13 cellular contexts compared by ENCODE assay signal in the genomic region with DNA sequence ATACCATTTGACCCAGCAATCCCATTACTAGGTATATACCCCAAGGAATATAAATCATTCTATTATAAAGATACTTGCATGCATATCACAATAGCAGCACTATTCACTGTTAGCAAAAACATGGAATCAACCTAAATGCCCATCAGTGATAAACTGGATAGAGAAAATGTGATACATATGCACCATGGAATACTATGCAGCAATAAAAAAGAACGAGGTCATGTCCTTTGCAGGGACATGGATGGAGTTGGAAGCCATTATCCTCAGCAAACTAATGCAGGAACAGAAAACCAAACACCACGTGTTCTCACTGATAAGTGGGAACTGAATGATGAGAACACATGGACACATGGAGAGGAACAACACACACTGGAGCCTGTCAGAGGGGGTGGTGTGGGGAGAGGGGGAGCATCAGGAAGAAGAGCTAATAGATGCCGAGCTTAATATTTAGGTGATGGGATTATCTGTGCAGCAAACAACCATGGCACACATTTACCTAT. TPM values are rescaled to one million over a fixed set of nuclear protein-coding genes. Genes with fewer than 3 reads are reported as not detected.
DNase-seq lines count a peak whose midpoint lies in the region; ATAC-seq, FAIRE-seq and TF ChIP-seq lines count a peak whose summit lies in the region.
"Not testable (repeated sequence)": the region's sequence is repeated elsewhere in the genome, so short reads cannot be mapped to it uniquely, and the experiment has no call there.
"Had no signal": no experiment of that assay in that cellular context is flagged by ENCODE, and none has a peak within 500 bp of the region (broad histone marks: within the 10 kb centered on the region; RNA-seq: fewer than 3 reads in every experiment).

No MANE protein-coding gene starts in this region.

- not testable (repeated sequence) for H3K36me3 Mint-ChIP-seq in CD4-positive, CD25-positive, alpha-beta regulatory T cell; Caco-2 (ENCODE audit: insufficient read depth, unreplicated experiment); T-cell; naive thymus-derived CD4-positive, alpha-beta T cell

- not testable (repeated sequence) for H3K27me3 ChIP-seq in CD4-positive, CD25-positive, alpha-beta regulatory T cell (ENCODE audit: control insufficient read depth, insufficient read depth, low read length); Caco-2 (replicated peaks; ENCODE audit: control insufficient read depth, insufficient read depth, low read length); IMR-90 (ENCODE audit: control insufficient read depth, insufficient read depth, low read length); K562 (ENCODE audit: control insufficient read depth in 2 of 2, insufficient read depth in 2 of 2, low read length in 2 of 2); right lobe of liver; naive thymus-derived CD4-positive, alpha-beta T cell (ENCODE audit: control insufficient read depth in 2 of 2, insufficient read depth in 2 of 2, low read length in 2 of 2)

- H3K27ac Mint-ChIP-seq in CD4-positive, CD25-positive, alpha-beta regulatory T cell: peak overlapping the region in 2 of 3 donors; percentile 2 to 5
- H3K27ac Mint-ChIP-seq in Caco-2 (ENCODE audit: unreplicated experiment): peak overlapping the region; percentile 42
- H3K27ac Mint-ChIP-seq in T-cell: peak overlapping the region; percentile 73 to 81
- H3K27ac Mint-ChIP-seq in naive thymus-derived CD4-positive, alpha-beta T cell: peak overlapping the region in 5 of 9 donors; percentile 56 to 84 (median 65)

- not testable (repeated sequence) for H3K36me3 ChIP-seq in CD4-positive, CD25-positive, alpha-beta regulatory T cell (ENCODE audit: control insufficient read depth, insufficient read depth, low read length); Caco-2 (ENCODE audit: control insufficient read depth, insufficient read depth, low read length); IMR-90 (ENCODE audit: control insufficient read depth, insufficient read depth, low read length); K562 (ENCODE audit: control insufficient read depth, insufficient read depth, low read length); right lobe of liver; naive thymus-derived CD4-positive, alpha-beta T cell (ENCODE audit: control insufficient read depth in 2 of 3, insufficient read depth in 3 of 3, low read length in 3 of 3)

- not testable (repeated sequence) for H3K79me1 ChIP-seq in IMR-90 (ENCODE audit: low read depth in 1 of 2, low read length in 2 of 2)

- peak overlapping the region; percentile 52; the same call in 1 of the 2 replicates for H2BK20ac ChIP-seq in IMR-90 (ENCODE audit: low read depth, low read length)

- H3K4me2 ChIP-seq in IMR-90 (ENCODE audit: low read depth, low read length); K562 (ENCODE audit: insufficient read depth, low read length): not testable (repeated sequence)

- H3K4ac ChIP-seq in IMR-90 (ENCODE audit: low read depth, low read length): peak overlapping the region; percentile 55; the same call in 1 of the 2 replicates

- FAIRE-seq in K562 (lab: Jason Lieb, UNC): not testable (repeated sequence)

- not testable (repeated sequence) for BruUV-seq in Caco-2 (replicated peaks; lab: Mats Ljungman, UMichigan); IMR-90 (replicated peaks; lab: Mats Ljungman, UMichigan); K562 (replicated peaks; lab: Mats Ljungman, UMichigan)

- TF ChIP-seq RAD21 in IMR-90 (IDR thresholded peaks at IDR 0.05; ENCODE audit: low read length); K562 (CRISPR knock-in tag; conservative IDR thresholded peaks at IDR 0.05 in 1 of 2, IDR thresholded peaks at IDR 0.05 in 1 of 2): not testable (repeated sequence)

- not testable (repeated sequence) for H3K4me1 ChIP-seq in CD4-positive, CD25-positive, alpha-beta regulatory T cell (ENCODE audit: control insufficient read depth, insufficient read depth, low read length, poor library complexity, severe bottlenecking); IMR-90 (ENCODE audit: control insufficient read depth, insufficient read depth, low read length); K562 (replicated peaks in 1 of 2; ENCODE audit: control insufficient read depth in 2 of 2, insufficient read depth in 2 of 2, low read length in 2 of 2); naive thymus-derived CD4-positive, alpha-beta T cell (ENCODE audit: control insufficient read depth in 2 of 2, insufficient read depth in 2 of 2, low read length in 2 of 2)
- H3K4me1 ChIP-seq in Caco-2: peaks cover 21% of the 10 kb centered on the region
- H3K4me1 ChIP-seq in right lobe of liver: peaks cover 0 to 25% (median 10%) of the 10 kb centered on the region in 4 donors

- H4K20me1 ChIP-seq in IMR-90 (ENCODE audit: insufficient read depth, low read length); K562 (replicated peaks; ENCODE audit: control insufficient read depth, insufficient read depth, low read length): not testable (repeated sequence)

- not testable (repeated sequence) for H3K18ac ChIP-seq in IMR-90 (ENCODE audit: low read depth, low read length)

- H4K8ac ChIP-seq in IMR-90 (ENCODE audit: low read depth in 2 of 2, low read length in 2 of 2): not testable (repeated sequence)

- peaks cover 10% of the 10 kb centered on the region for H3K9me1 ChIP-seq in IMR-90 (ENCODE audit: insufficient read depth, low read length)
- H3K9me1 ChIP-seq in K562 (ENCODE audit: control insufficient read depth, insufficient read depth, low read length): not testable (repeated sequence)

- not testable (repeated sequence) for H3K9me3 ChIP-seq in CD4-positive, CD25-positive, alpha-beta regulatory T cell (ENCODE audit: control insufficient read depth in 2 of 2, low read length in 2 of 2); Caco-2; IMR-90 (ENCODE audit: control insufficient read depth, insufficient read depth, low read length); K562 (replicated peaks; ENCODE audit: control insufficient read depth, insufficient read depth, low read depth, low read length); right lobe of liver; naive thymus-derived CD4-positive, alpha-beta T cell (ENCODE audit: control insufficient read depth in 2 of 3, low read length in 3 of 3)

- H3K4me3 ChIP-seq in CD4-positive, CD25-positive, alpha-beta regulatory T cell (ENCODE audit: low read depth, low read length); Caco-2 (ENCODE audit: low read depth, low read length); IMR-90 (ENCODE audit: insufficient read depth, low read depth, low read length); K562; right lobe of liver; naive thymus-derived CD4-positive, alpha-beta T cell (ENCODE audit: low read length): not testable (repeated sequence)

- H2AK5ac ChIP-seq in IMR-90 (ENCODE audit: low read depth, low read length): peak overlapping the region; percentile 58; the same call in 1 of the 2 replicates

- not testable (repeated sequence) for H3K9me3 Mint-ChIP-seq in CD4-positive, CD25-positive, alpha-beta regulatory T cell; Caco-2 (ENCODE audit: unreplicated experiment); T-cell; naive thymus-derived CD4-positive, alpha-beta T cell

- not testable (repeated sequence) for H3K4me3 Mint-ChIP-seq in CD4-positive, CD25-positive, alpha-beta regulatory T cell; Caco-2 (ENCODE audit: unreplicated experiment); T-cell
- peak overlapping the region in 3 of 10 donors; percentile 23 to 44 (median 28) for H3K4me3 Mint-ChIP-seq in naive thymus-derived CD4-positive, alpha-beta T cell

- not testable (repeated sequence) for H3K14ac ChIP-seq in IMR-90 (replicated peaks; ENCODE audit: low read depth, low read length)

- not testable (repeated sequence) for H3K27ac ChIP-seq in CD4-positive, CD25-positive, alpha-beta regulatory T cell (ENCODE audit: insufficient read depth, low read length, poor library complexity, severe bottlenecking); IMR-90 (ENCODE audit: insufficient read depth, low read length); K562 (ENCODE audit: extremely low read depth, low read depth, low read length); naive thymus-derived CD4-positive, alpha-beta T cell (ENCODE audit: low read depth, low read length)
- peak overlapping the region in 2 of 3 donors; percentile 57 to 80 for H3K27ac ChIP-seq in right lobe of liver

- in situ Hi-C loops in IMR-90 (cut with MboI; ENCODE audit: low sequenced_read_pairs); K562 (cut with MboI): not testable (repeated sequence)

- DNase-seq in CD4-positive, CD25-positive, alpha-beta regulatory T cell; Caco-2; IMR-90; T-cell; K562 (ENCODE audit: extremely low read depth in 1 of 4, low spot score in 3 of 4); right lobe of liver; naive thymus-derived CD4-positive, alpha-beta T cell: not testable (repeated sequence)

- not testable (repeated sequence) for H3K56ac ChIP-seq in IMR-90 (ENCODE audit: extremely low read depth, insufficient read depth, low read length)

- not testable (repeated sequence) for H3K23ac ChIP-seq in IMR-90 (ENCODE audit: low read depth, low read length)

- WGBS in IMR-90 (ENCODE audit: extremely low coverage in 2 of 2, insufficient read length in 1 of 2), 2 experiments: no CpG with 5 or more reads among the region's 3 CpGs
- 5% methylated on average over 3 of the region's 3 CpGs for WGBS in K562 (ENCODE audit: insufficient coverage, low coverage, missing lambda C conversion rate)
- WGBS in right lobe of liver (ENCODE audit: insufficient coverage, low coverage, low lambda C conversion rate, missing lambda C conversion rate): 60% methylated on average over 3 of the region's 3 CpGs

- intact Hi-C loops in Caco-2 (cut with micrococcal nuclease; ENCODE audit: unreplicated experiment): loop anchor here (1.0 to 5.0 kb wide), 10 partner anchors 57 to 510 kb away; a partner anchor contains a TSS
- intact Hi-C loops in IMR-90 (cut with micrococcal nuclease): loop anchor here (1.0 to 10.0 kb wide), 8 partner anchors 57 to 858 kb away; a partner anchor contains a TSS
- intact Hi-C loops in K562 (cut with micrococcal nuclease): loop anchor here (1.0 to 10.0 kb wide), 6 partner anchors 130 to 1027 kb away; a partner anchor contains a TSS
- intact Hi-C loops in right lobe of liver (cut with DNase I): not testable (repeated sequence)
- intact Hi-C loops in naive thymus-derived CD4-positive, alpha-beta T cell (cut with micrococcal nuclease): loop anchor here (1.0 to 10.0 kb wide), 14 partner anchors 41 to 1030 kb away; a partner anchor contains a TSS

- not testable (repeated sequence) for TF ChIP-seq POLR2A in IMR-90 (IDR thresholded peaks at IDR 0.05; ENCODE audit: low read depth, low read length); K562 (conservative IDR thresholded peaks at IDR 0.05); right lobe of liver (IDR thresholded peaks at IDR 0.05)

- TF ChIP-seq CTCF in Caco-2 (IDR thresholded peaks at IDR 0.05; ENCODE audit: insufficient read depth in 1 of 2, low read depth in 1 of 2, low read length in 1 of 2, severe bottlenecking in 1 of 2, unreplicated experiment in 1 of 2); IMR-90 (conservative IDR thresholded peaks at IDR 0.05; ENCODE audit: low read depth, low read length); K562 (IDR thresholded peaks at IDR 0.05 in 2 of 3, conservative IDR thresholded peaks at IDR 0.05 in 1 of 3; ENCODE audit: insufficient read depth in 2 of 3, low read depth in 1 of 3, low read length in 3 of 3); right lobe of liver (IDR thresholded peaks at IDR 0.05): not testable (repeated sequence)

- not testable (repeated sequence) for H3K79me2 ChIP-seq in K562 (ENCODE audit: control insufficient read depth, insufficient read depth, low read length)

- H3K27me3 Mint-ChIP-seq in CD4-positive, CD25-positive, alpha-beta regulatory T cell; Caco-2 (ENCODE audit: insufficient read depth, unreplicated experiment); T-cell; naive thymus-derived CD4-positive, alpha-beta T cell: not testable (repeated sequence)

- not testable (repeated sequence) for H2AFZ ChIP-seq in IMR-90 (replicated peaks; ENCODE audit: low read length, poor library complexity); K562 (ENCODE audit: low read depth, low read length)

- not testable (repeated sequence) for H2BK5ac ChIP-seq in IMR-90 (ENCODE audit: low read depth, low read length, poor library complexity, severe bottlenecking)

- ATAC-seq in CD4-positive, CD25-positive, alpha-beta regulatory T cell (ENCODE audit: low read depth in 2 of 2); IMR-90 (ENCODE audit: low read depth); T-cell (replicated peaks in 1 of 4); K562; naive thymus-derived CD4-positive, alpha-beta T cell: not testable (repeated sequence)
- ATAC-seq in right lobe of liver: peak in 1 of 4 donors; percentile 4

- dilution Hi-C loops in IMR-90 (cut with HindIII; ENCODE audit: low sequenced_read_pairs, unreplicated experiment): not testable (repeated sequence)

- 0 out of 3 replicates have a peak overlapping the region, but pooled peaks have one; percentile 49 for H2BK15ac ChIP-seq in IMR-90 (ENCODE audit: low read depth, low read length)

- peaks cover 0 to 21% (median 5%) of the 10 kb centered on the region in 4 donors for H3K4me1 Mint-ChIP-seq in CD4-positive, CD25-positive, alpha-beta regulatory T cell
- peaks cover 18% of the 10 kb centered on the region for H3K4me1 Mint-ChIP-seq in Caco-2 (ENCODE audit: low read depth, unreplicated experiment)
- peaks cover 16 to 31% (median 27%) of the 10 kb centered on the region in 3 donors for H3K4me1 Mint-ChIP-seq in T-cell
- peaks cover 17 to 37% (median 29%) of the 10 kb centered on the region in 7 donors for H3K4me1 Mint-ChIP-seq in naive thymus-derived CD4-positive, alpha-beta T cell

- H4K91ac ChIP-seq in IMR-90 (ENCODE audit: insufficient read depth, low read depth, low read length): not testable (repeated sequence)

- CTCF ChIA-PET in Caco-2 (lab: Charles Lee) (interaction anchor here (0.6 to 2.0 kb wide), 6 partner anchors 57 to 510 kb away, joined by 3 to 19 read pairs (median 9); no protein-coding TSS in a partner anchor), IMR-90 (lab: Yijun Ruan, JAX) (interaction anchor here (0.5 to 1.1 kb wide), 6 partner anchors 15 to 266 kb away, joined by 3 to 5 read pairs (median 3); no protein-coding TSS in a partner anchor), T-cell (lab: Charles Lee) (interaction anchor here (0.5 to 4.4 kb wide), 16 partner anchors 40 to 637 kb away, joined by 3 to 47 read pairs (median 4); no protein-coding TSS in a partner anchor), K562 (lab: Yijun Ruan, JAX; ENCODE audit: low intra/inter-chr PET ratio) (interaction anchor here (0.6 to 4.6 kb wide), 2 partner anchors 103 to 266 kb away, joined by 3 to 46 read pairs; no protein-coding TSS in a partner anchor)
- CTCF ChIA-PET in naive thymus-derived CD4-positive, alpha-beta T cell (lab: Charles Lee): interaction anchor here (0.6 to 4.9 kb wide), 32 partner anchors 14 to 510 kb away, joined by 3 to 120 read pairs (median 5); no protein-coding TSS in a partner anchor

- H2AK9ac ChIP-seq in IMR-90 (replicated peaks; ENCODE audit: low read depth, low read length, poor library complexity): not testable (repeated sequence)

- not testable (repeated sequence) for H4K5ac ChIP-seq in IMR-90 (ENCODE audit: low read depth, low read length)

- H2BK120ac ChIP-seq in IMR-90 (ENCODE audit: low read depth, low read length): not testable (repeated sequence)

- POLR2A ChIA-PET in Caco-2 (lab: Charles Lee); IMR-90 (lab: Charles Lee; ENCODE audit: unreplicated experiment); K562 (lab: Yijun Ruan, JAX): not testable (repeated sequence)
- POLR2A ChIA-PET in T-cell (lab: Charles Lee): interaction anchor here in 1 of 2 donors (1.0 kb wide), 2 partner anchors 219 to 265 kb away, joined by 3 read pairs; no protein-coding TSS in a partner anchor
- POLR2A ChIA-PET in naive thymus-derived CD4-positive, alpha-beta T cell (lab: Charles Lee): interaction anchor here (0.7 to 3.3 kb wide), 10 partner anchors 49 to 421 kb away, joined by 3 to 21 read pairs (median 4); no protein-coding TSS in a partner anchor

- not testable (repeated sequence) for H3K9ac ChIP-seq in IMR-90 (ENCODE audit: low read depth, low read length); K562 (ENCODE audit: insufficient read depth in 1 of 2, low read depth in 2 of 2, low read length in 2 of 2)

- not testable (repeated sequence) for TF ChIP-seq EP300 in K562 (IDR thresholded peaks at IDR 0.05; ENCODE audit: low read length)

RNA-seq across cellular contexts. Expression of a gene that starts 31.3 kb away (rescaled TPM):
- total RNA-seq in CD4-positive, CD25-positive, alpha-beta regulatory T cell: 7.0 TPM
- polyA plus RNA-seq in CD4-positive, CD25-positive, alpha-beta regulatory T cell: 1 to 10 TPM; 4.1 to 9.0 (median 5.2) TPM
- total RNA-seq in Caco-2 (2022): 0.27 and 0.63 TPM in 2 replicates
- 0.28 TPM in 1 of 2 replicates, not detected in the other for total RNA-seq in IMR-90 (2012; rRNA removed)
- not detected in 2 replicates for polyA plus RNA-seq in IMR-90 (2012; rRNA removed)
- 0.13 TPM in 1 of 2 replicates, not detected in the other for polyA plus RNA-seq in IMR-90 (2012; cell fraction: cytosol; rRNA removed)
- polyA plus RNA-seq in IMR-90 (2012; cell fraction: nucleus; rRNA removed; ENCODE audit: low replicate concordance): not detected in 2 replicates
- total RNA-seq in T-cell: 10 to 100 TPM in 1 of 5 donors, 1 to 10 TPM in 4; 2.8 to 19.9 (median 3.4) TPM
- 2.5 and 3.5 TPM in 2 replicates for total RNA-seq in K562 (2011; cell fraction: chromatin; rRNA removed; ENCODE audit: low replicate concordance)
- 0.92 and 2.2 TPM in 2 replicates for total RNA-seq in K562 (2011; cell fraction: nucleolus; rRNA removed)
- total RNA-seq in K562 (2011; cell fraction: nucleoplasm; rRNA removed): 1.6 and 2.2 TPM in 2 replicates
- total RNA-seq in K562 (2014; rRNA removed): 4.4 and 4.8 TPM in 2 replicates
- total RNA-seq in K562 (2014; rRNA removed; fragmentation: Illumina TruSeq; extraction: Trizol): 3.2 and 3.5 TPM in 2 replicates
- total RNA-seq in K562 (2015; rRNA removed; fragmentation: Illumina TruSeq; extraction: Trizol): 7.1 and 7.5 TPM in 2 replicates
- 3.4 and 3.6 TPM in 2 replicates for total RNA-seq in K562 (2021)
- polyA plus RNA-seq in K562 (2011; rRNA removed): 2.3 and 10.6 TPM in 2 replicates
- 2.2 and 8.9 TPM in 2 replicates for polyA plus RNA-seq in K562 (2011; cell fraction: cytosol; rRNA removed)
- 1.2 and 6.2 TPM in 2 replicates for polyA plus RNA-seq in K562 (2011; cell fraction: nucleus; rRNA removed)
- polyA plus RNA-seq in K562 (2012): 8.3 and 11.9 TPM in 2 replicates
- 5.8 and 6.5 TPM in 2 replicates for polyA plus RNA-seq in K562 (2014; fragmentation: Illumina TruSeq; extraction: Trizol)
- 10 to 100 TPM in 1 of 2 experiments, 1 to 10 TPM in 1; 10.0 to 10.2 TPM for polyA plus RNA-seq in K562 (2014; fragmentation: Nextera tagmentation; extraction: Ambion mirVana)
- 4.6 TPM in 2 replicates for polyA plus RNA-seq in K562 (2014; rRNA removed)
- 2.0 and 11.6 TPM in 2 replicates for polyA minus RNA-seq in K562 (2011; rRNA and poly(A)+ RNA removed)
- 4.0 TPM in 1 of 2 replicates, not detected in the other for polyA minus RNA-seq in K562 (2011; cell fraction: cytosol; rRNA and poly(A)+ RNA removed)
- 1.2 and 3.1 TPM in 2 replicates for polyA minus RNA-seq in K562 (2011; cell fraction: nucleus; rRNA and poly(A)+ RNA removed)
- 1 to 10 TPM in 4 of 6 experiments, under 1 TPM in 2; 0.68 to 2.2 (median 1.2) TPM for total RNA-seq in right lobe of liver
- total RNA-seq in naive thymus-derived CD4-positive, alpha-beta T cell: 10 to 100 TPM in 4 of 5 experiments, 1 to 10 TPM in 1; 7.1 to 26.4 (median 23.8) TPM
- polyA plus RNA-seq in naive thymus-derived CD4-positive, alpha-beta T cell: 10 to 100 TPM; 48.2 to 89.7 TPM
- total RNA-seq: B cell; CD8-positive, alpha-beta T cell; Daoy; G401; GM12878 had no signal
- polyA plus RNA-seq: BJ had no signal

Comparison
In these comparisons a context has a peak if more than half of its experiments do, and no peak if none do; other contexts are left out.
1. H3K27ac Mint-ChIP-seq: peak in every context shown above with its lines; median percentile 77 in T-cell; 65 in naive thymus-derived CD4-positive, alpha-beta T cell; 42 in Caco-2; 4 in CD4-positive, CD25-positive, alpha-beta regulatory T cell.